In the genomic region with DNA sequence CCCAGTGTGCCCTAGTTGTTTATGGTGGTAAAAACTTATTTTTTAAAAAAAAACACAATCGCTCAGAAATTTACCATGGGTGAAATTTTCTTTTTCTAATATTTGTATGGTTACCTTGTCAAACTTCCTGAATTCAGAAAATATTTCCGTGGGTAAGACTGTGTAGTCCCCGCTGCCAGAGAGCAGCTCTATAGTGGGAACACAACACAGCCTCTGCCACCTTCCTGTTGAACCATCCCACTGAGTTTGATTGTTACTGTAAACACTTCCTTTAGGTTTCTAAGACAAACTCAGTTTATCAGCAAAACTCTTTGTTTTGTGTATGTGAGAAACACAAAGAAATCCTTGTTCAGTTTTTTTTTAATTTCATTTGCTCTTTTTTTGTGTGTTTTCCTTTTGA, we compare ENCODE assay signal across 33 cellular contexts. TPM values are rescaled to one million over a fixed set of nuclear protein-coding genes. Genes with fewer than 3 reads are reported as not detected.
"Had no signal": no experiment of that assay in that cellular context is flagged by ENCODE, and none has a peak within 500 bp of the region (broad histone marks: within the 10 kb centered on the region; RNA-seq: fewer than 3 reads in every experiment).

No MANE protein-coding gene starts in this region.

- ATAC-seq: activated CD4-positive, alpha-beta T cell treated with anti-CD3 and anti-CD28 coated beads for 36 hours; activated CD4-positive, CD25-positive, alpha-beta regulatory T cell treated with anti-CD3 and anti-CD28 coated beads, Interleukin-2, amount 50 U/mL, for 24 hours; activated CD8-positive, alpha-beta T cell treated with anti-CD3 and anti-CD28 coated beads, Interleukin-2, amount 10 ng/mL, durations not matched to agents 7 days and 5 days; activated naive CD4-positive, alpha-beta T cell treated with anti-CD3 and anti-CD28 coated beads, Interleukin-2, amount 50 U/mL, for 72 hours; activated T-cell treated with anti-CD3 and anti-CD28 coated beads, Interleukin-2, amount 50 U/mL, for 4 hours; Right ventricle myocardium inferior had no signal

- H3K27ac ChIP-seq: adrenal gland, PC-9, RWPE1 had no signal

- H3K4me1 ChIP-seq: adrenal gland had no signal

- DNase-seq: activated CD4-positive, alpha-beta T cell treated with anti-CD3 and anti-CD28 coated beads for 36 hours; activated CD4-positive, alpha-beta T cell treated with anti-CD3 and anti-CD28 coated beads, Interleukin-2, amount 10 ng/mL, durations not matched to agents 7 days and 5 days; activated CD4-positive, alpha-beta T cell treated with anti-CD3 and anti-CD28 coated beads, Interleukin-2, amount 50 U/mL, for 48 hours; activated CD8-positive, alpha-beta memory T cell treated with anti-CD3 and anti-CD28 coated beads, Interleukin-2, amount 50 U/mL, for 4 hours; activated CD8-positive, alpha-beta T cell treated with anti-CD3 and anti-CD28 coated beads, Interleukin-2, amount 10 ng/mL, durations not matched to agents 7 days and 5 days; activated gamma-delta T cell treated with Interleukin-2 at 50 U/mL for 16 hours; activated naive CD4-positive, alpha-beta T cell treated with anti-CD3 and anti-CD28 coated beads for 36 hours; activated T-cell treated with anti-CD3 and anti-CD28 coated beads for 4 hours; activated T-cell treated with anti-CD3 and anti-CD28 coated beads, Interleukin-2, amount 50 U/mL, for 4 hours; adrenal gland; anterior cingulate cortex; caudate nucleus; cerebellar nuclear complex; MM.1S; MV-4-11; NCI-H1092; NCI-H1436 treated with DMSO at 0.1 percent for 48 hours; NCI-H1694 treated with DMSO at 0.1 percent for 48 hours; NCI-H2029; NCI-H345; NCI-H524 treated with DMSO at 0.1 percent for 48 hours; NK-92 treated with Interleukin-12 subunit alpha and Interleukin-12 subunit beta, amount 100 ng/mL, for 24 hours; PC-9; SIG-M5; SW 1271 had no signal

- H3K36me3 Mint-ChIP-seq: brain had no signal

- H3K27me3 ChIP-seq: adrenal gland had no signal

- H3K4me3 ChIP-seq: adrenal gland, PC-9 had no signal

- H3K4me3 Mint-ChIP-seq: activated CD4-positive, alpha-beta T cell treated with anti-CD3 and anti-CD28 coated beads for 36 hours; activated CD4-positive, alpha-beta T cell treated with anti-CD3 and anti-CD28 coated beads, Interleukin-2, amount 10 ng/mL, durations not matched to agents 7 days and 5 days; activated CD8-positive, alpha-beta T cell treated with anti-CD3 and anti-CD28 coated beads, Interleukin-2, amount 10 ng/mL, durations not matched to agents 7 days and 5 days; activated naive CD4-positive, alpha-beta T cell treated with anti-CD3 and anti-CD28 coated beads for 36 hours; activated T-cell treated with anti-CD3 and anti-CD28 coated beads, Interleukin-2, amount 50 U/mL, for 4 hours; activated T-helper 1 cell treated with anti-CD3 and anti-CD28 coated beads, Interleukin-12 subunit alpha, Interleukin-12 subunit beta, Interleukin-2, Interleukin-4 antibody, amounts not matched to agents 30 ng/mL and 10 ng/mL and 1 ng/mL, durations not matched to agents 14 hours and 24 hours and 36 hours; brain; T-helper 2 cell treated with Interferon-gamma antibody and Interleukin-4, amounts not matched to agents 5 μg/mL and 100 μg/mL, for 36 hours had no signal

- H3K9me3 ChIP-seq: adrenal gland had no signal

- H3K27me3 Mint-ChIP-seq: activated CD4-positive, alpha-beta T cell treated with anti-CD3 and anti-CD28 coated beads for 36 hours; brain had no signal

- H3K9me3 Mint-ChIP-seq: activated CD4-positive, alpha-beta T cell treated with anti-CD3 and anti-CD28 coated beads, Interleukin-2, amount 10 ng/mL, durations not matched to agents 7 days and 5 days; activated naive CD4-positive, alpha-beta T cell treated with anti-CD3 and anti-CD28 coated beads for 36 hours; activated T-cell treated with anti-CD3 and anti-CD28 coated beads, Interleukin-2, amount 50 U/mL, for 4 hours; activated T-helper 1 cell treated with anti-CD3 and anti-CD28 coated beads, Interleukin-12 subunit alpha, Interleukin-12 subunit beta, Interleukin-2, Interleukin-4 antibody, amounts not matched to agents 30 ng/mL and 10 ng/mL and 1 ng/mL, durations not matched to agents 14 hours and 24 hours and 36 hours; brain; T-helper 2 cell treated with Interferon-gamma antibody and Interleukin-4, amounts not matched to agents 5 μg/mL and 100 μg/mL, for 36 hours had no signal

- H3K36me3 ChIP-seq: adrenal gland had no signal

- H3K27ac Mint-ChIP-seq: activated CD4-positive, alpha-beta T cell treated with anti-CD3 and anti-CD28 coated beads for 36 hours; activated CD4-positive, alpha-beta T cell treated with anti-CD3 and anti-CD28 coated beads, Interleukin-2, amount 10 ng/mL, durations not matched to agents 7 days and 5 days; activated CD8-positive, alpha-beta T cell treated with anti-CD3 and anti-CD28 coated beads, Interleukin-2, amount 10 ng/mL, durations not matched to agents 7 days and 5 days; activated naive CD4-positive, alpha-beta T cell treated with anti-CD3 and anti-CD28 coated beads for 36 hours; activated naive CD4-positive, alpha-beta T cell treated with anti-CD3 and anti-CD28 coated beads, Interleukin-2, amount 50 U/mL, for 72 hours; activated T-helper 1 cell treated with anti-CD3 and anti-CD28 coated beads, Interleukin-12 subunit alpha, Interleukin-12 subunit beta, Interleukin-2, Interleukin-4 antibody, amounts not matched to agents 30 ng/mL and 10 ng/mL and 1 ng/mL, durations not matched to agents 14 hours and 24 hours and 36 hours; brain; T-helper 2 cell treated with Interferon-gamma antibody and Interleukin-4, amounts not matched to agents 5 μg/mL and 100 μg/mL, for 36 hours had no signal

- H3K4me1 Mint-ChIP-seq: brain had no signal

RNA-seq across cellular contexts. Expression of a gene that starts 17.9 kb away (rescaled TPM):
- total RNA-seq: LHCN-M2, PC-9 had no signal
